In genomic region chr10:62635127-62635526, GRCh38 we compare ENCODE assay signal across 27 cellular contexts.
A peak's percentile ranks its signal among the peaks of the same experiment; 100 is the strongest.
DNase-seq lines count a peak whose midpoint lies in the region; ATAC-seq and TF ChIP-seq lines count a peak whose summit lies in the region.
"Had no signal": no experiment of that assay in that cellular context is flagged by ENCODE, and none has a peak within 500 bp of the region (broad histone marks: within the 10 kb centered on the region; RNA-seq: fewer than 3 reads in every experiment).

No MANE protein-coding gene starts in this region.

- intact Hi-C loops in dendritic cell treated with granulocyte-macrophage colony-stimulating factor and Interleukin-4, amounts not matched to agents 40 ng/mL and 50 ng/mL, for 4 days (cut with micrococcal nuclease): no loop called here
- intact Hi-C loops in upper lobe of right lung (cut with DNase I): no loop called here

- DNase-seq in stimulated activated naive CD8-positive, alpha-beta T cell treated with anti-CD3 and anti-CD28 coated beads, Interleukin-15, Interleukin-2, amounts not matched to agents 100 U/mL and 50 U/mL, for 24 hours: no peak
- peak; percentile 64 for DNase-seq in NB4 (ENCODE audit: low read depth)
- no peak for DNase-seq in upper lobe of right lung
- DNase-seq in stimulated activated CD4-positive, alpha-beta T cell treated with anti-CD3 and anti-CD28 coated beads, Interleukin-4, amount 100 ng/mL, for 4 hours: no peak
- no peak for DNase-seq in cortex of kidney (lab: John Stamatoyannopoulos, UW)
- DNase-seq: activated CD4-positive, alpha-beta T cell treated with anti-CD3 and anti-CD28 coated beads, Interleukin-2, amount 50 U/mL, for 4 hours; activated CD8-positive, alpha-beta memory T cell treated with anti-CD3 and anti-CD28 coated beads, Interleukin-2, amount 50 U/mL, for 4 hours; activated effector memory CD4-positive, alpha-beta T cell treated with anti-CD3 and anti-CD28 coated beads, Interleukin-2, amount 50 U/mL, for 16 hours; adrenal gland; effector memory CD8-positive, alpha-beta T cell; foreskin melanocyte; left lung; midbrain; NCI-H1930; OCI-M1; pancreas; right cardiac atrium; stimulated activated CD4-positive, alpha-beta T cell treated with anti-CD3 and anti-CD28 coated beads, Interleukin-4, amount 100 ng/mL, for 24 hours; stimulated activated naive CD4-positive, alpha-beta T cell; T-helper 9 cell had no signal

- peaks cover 24% of the 10 kb centered on the region for H3K4me1 Mint-ChIP-seq in stimulated activated naive CD8-positive, alpha-beta T cell treated with anti-CD3 and anti-CD28 coated beads, Interleukin-15, Interleukin-2, amounts not matched to agents 100 ng/mL and 50 ng/mL, for 24 hours (ENCODE audit: low read depth)
- H3K4me1 Mint-ChIP-seq in dendritic cell treated with granulocyte-macrophage colony-stimulating factor and Interleukin-4, amounts not matched to agents 40 ng/mL and 50 ng/mL, for 4 days (ENCODE audit: low read depth): peaks cover 32% of the 10 kb centered on the region

- H3K9me3 ChIP-seq in upper lobe of right lung: no peaks in the 10 kb centered on the region
- H3K9me3 ChIP-seq: adrenal gland, breast epithelium, left lung, pancreas had no signal

- no peak for ATAC-seq in stimulated activated naive CD8-positive, alpha-beta T cell treated with anti-CD3 and anti-CD28 coated beads, Interleukin-15, Interleukin-2, amounts not matched to agents 100 U/mL and 50 U/mL, for 24 hours
- ATAC-seq in upper lobe of right lung (peak; percentile 58), GM19397 (IDR thresholded peaks at IDR 0.05; ENCODE audit: unreplicated experiment) (no peak)
- ATAC-seq: effector memory CD8-positive, alpha-beta T cell; esophagus mucosa; left lung; natural killer cell treated with Interleukin-12 subunit alpha and Interleukin-12 subunit beta and Interleukin-15 and Interleukin-18, amount 100 ng/mL, for 72 hours; pancreas; right cardiac atrium had no signal

- H3K4me3 ChIP-seq in NB4 (ENCODE audit: low read depth, low read length) (no peak overlapping the region), upper lobe of right lung (no peak overlapping the region)
- H3K4me3 ChIP-seq: adrenal gland, breast epithelium, left lung, pancreas had no signal

- H3K27me3 ChIP-seq in upper lobe of right lung: no peaks in the 10 kb centered on the region
- H3K27me3 ChIP-seq: adrenal gland, breast epithelium, left lung, pancreas had no signal

- H3K27ac ChIP-seq in upper lobe of right lung: peak overlapping the region; percentile 30
- H3K27ac ChIP-seq: adrenal gland, breast epithelium, KMS-11, pancreas had no signal

- no peaks in the 10 kb centered on the region for H3K27me3 Mint-ChIP-seq in stimulated activated naive CD8-positive, alpha-beta T cell treated with anti-CD3 and anti-CD28 coated beads, Interleukin-15, Interleukin-2, amounts not matched to agents 100 ng/mL and 50 ng/mL, for 24 hours
- H3K27me3 Mint-ChIP-seq in dendritic cell treated with granulocyte-macrophage colony-stimulating factor and Interleukin-4, amounts not matched to agents 40 ng/mL and 50 ng/mL, for 4 days: no peaks in the 10 kb centered on the region
- H3K27me3 Mint-ChIP-seq: effector memory CD8-positive, alpha-beta T cell; natural killer cell treated with Interleukin-12 subunit alpha and Interleukin-12 subunit beta and Interleukin-15 and Interleukin-18, amount 100 ng/mL, for 72 hours had no signal

- H3K4me1 ChIP-seq in upper lobe of right lung: peaks cover 36% of the 10 kb centered on the region
- H3K4me1 ChIP-seq: breast epithelium, pancreas had no signal

- H3K9me3 Mint-ChIP-seq in stimulated activated naive CD8-positive, alpha-beta T cell treated with anti-CD3 and anti-CD28 coated beads, Interleukin-15, Interleukin-2, amounts not matched to agents 100 ng/mL and 50 ng/mL, for 24 hours: peaks cover 4% of the 10 kb centered on the region
- no peaks in the 10 kb centered on the region for H3K9me3 Mint-ChIP-seq in dendritic cell treated with granulocyte-macrophage colony-stimulating factor and Interleukin-4, amounts not matched to agents 40 ng/mL and 50 ng/mL, for 4 days
- H3K9me3 Mint-ChIP-seq: effector memory CD8-positive, alpha-beta T cell; natural killer cell treated with Interleukin-12 subunit alpha and Interleukin-12 subunit beta and Interleukin-15 and Interleukin-18, amount 100 ng/mL, for 72 hours had no signal

- no peaks in the 10 kb centered on the region for H3K36me3 ChIP-seq in upper lobe of right lung
- H3K36me3 ChIP-seq: adrenal gland, breast epithelium, left lung, pancreas had no signal

- no peaks in the 10 kb centered on the region for H3K36me3 Mint-ChIP-seq in stimulated activated naive CD8-positive, alpha-beta T cell treated with anti-CD3 and anti-CD28 coated beads, Interleukin-15, Interleukin-2, amounts not matched to agents 100 ng/mL and 50 ng/mL, for 24 hours (ENCODE audit: low read depth)
- H3K36me3 Mint-ChIP-seq in dendritic cell treated with granulocyte-macrophage colony-stimulating factor and Interleukin-4, amounts not matched to agents 40 ng/mL and 50 ng/mL, for 4 days (ENCODE audit: low read depth): no peaks in the 10 kb centered on the region
- H3K36me3 Mint-ChIP-seq: natural killer cell treated with Interleukin-12 subunit alpha and Interleukin-12 subunit beta and Interleukin-15 and Interleukin-18, amount 100 ng/mL, for 72 hours had no signal

- no peak for TF ChIP-seq POLR2A in NB4 (IDR thresholded peaks at IDR 0.05; ENCODE audit: extremely low read depth, insufficient read length)

- peak overlapping the region; percentile 51 for H3K27ac Mint-ChIP-seq in stimulated activated naive CD8-positive, alpha-beta T cell treated with anti-CD3 and anti-CD28 coated beads, Interleukin-15, Interleukin-2, amounts not matched to agents 100 ng/mL and 50 ng/mL, for 24 hours
- H3K27ac Mint-ChIP-seq in dendritic cell treated with granulocyte-macrophage colony-stimulating factor and Interleukin-4, amounts not matched to agents 40 ng/mL and 50 ng/mL, for 4 days: peak overlapping the region; percentile 74
- H3K27ac Mint-ChIP-seq: effector memory CD8-positive, alpha-beta T cell had no signal

- TF ChIP-seq CTCF in NB4 (IDR thresholded peaks at IDR 0.05; ENCODE audit: low read depth, low read length) (no peak), upper lobe of right lung (IDR thresholded peaks at IDR 0.05) (no peak)

- no peak overlapping the region for H3K4me3 Mint-ChIP-seq in stimulated activated naive CD8-positive, alpha-beta T cell treated with anti-CD3 and anti-CD28 coated beads, Interleukin-15, Interleukin-2, amounts not matched to agents 100 ng/mL and 50 ng/mL, for 24 hours
- no peak overlapping the region for H3K4me3 Mint-ChIP-seq in dendritic cell treated with granulocyte-macrophage colony-stimulating factor and Interleukin-4, amounts not matched to agents 40 ng/mL and 50 ng/mL, for 4 days
- H3K4me3 Mint-ChIP-seq: natural killer cell treated with Interleukin-12 subunit alpha and Interleukin-12 subunit beta and Interleukin-15 and Interleukin-18, amount 100 ng/mL, for 72 hours had no signal
